8 cellular contexts compared by ENCODE assay signal in the genomic region with DNA sequence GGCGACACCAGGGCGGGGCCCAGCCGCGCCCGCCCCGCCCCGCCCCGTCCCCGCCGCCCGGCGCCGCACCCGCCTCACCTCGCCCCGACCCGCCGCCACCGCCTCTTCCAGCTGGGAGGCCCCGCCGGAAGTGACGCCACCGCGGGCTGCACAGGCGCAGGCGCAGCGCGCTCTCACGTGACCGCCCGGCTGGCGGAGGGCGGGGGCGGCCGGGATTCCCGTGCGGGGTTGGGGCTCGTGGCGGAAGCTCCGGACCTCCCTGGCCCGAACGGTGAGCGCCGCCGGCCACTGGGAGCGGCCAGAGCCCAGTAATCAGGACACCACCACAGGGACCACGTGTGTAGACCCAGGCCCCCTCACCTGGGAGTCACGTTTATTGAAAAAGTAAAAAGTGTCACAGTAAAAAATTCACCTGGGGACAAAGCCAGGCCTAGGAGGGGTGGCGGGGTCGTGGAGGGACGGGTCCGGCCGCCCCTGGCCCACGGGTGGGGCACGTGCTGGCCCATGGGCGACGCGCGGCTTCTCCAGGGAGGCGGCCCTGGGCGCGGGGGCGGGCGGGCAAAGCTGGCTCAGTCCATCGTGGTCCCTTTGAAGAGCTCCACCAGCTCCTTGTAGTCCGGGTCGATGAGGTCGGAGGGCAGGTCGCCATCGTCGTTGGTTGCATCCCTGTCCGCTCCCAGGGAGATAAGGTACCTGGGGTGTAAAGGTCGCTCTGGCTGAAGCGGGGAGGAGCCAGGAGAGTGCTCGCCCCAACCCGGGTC. TPM values are rescaled to one million over a fixed set of nuclear protein-coding genes. Genes with fewer than 3 reads are reported as not detected.
DNase-seq lines count a peak whose midpoint lies in the region; ATAC-seq lines count a peak whose summit lies in the region.

A gene with protein sequence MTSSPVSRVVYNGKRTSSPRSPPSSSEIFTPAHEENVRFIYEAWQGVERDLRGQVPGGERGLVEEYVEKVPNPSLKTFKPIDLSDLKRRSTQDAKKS (minus strand): TSS at position 132 of the 761 bp plus-strand sequence. CDS start 8,785 bp downstream, outside the sequence.

- H3K4me3 ChIP-seq in CD4-positive, CD25-positive, alpha-beta regulatory T cell (ENCODE audit: low read depth, low read length) = peak within 1 kb of the TSS; percentile 71
- H3K4me3 ChIP-seq in effector memory CD4-positive, alpha-beta T cell (ENCODE audit: insufficient read depth, low read depth, low read length, poor library complexity, severe bottlenecking) = peak within 1 kb of the TSS; percentile 57

- H3K27ac ChIP-seq in CD4-positive, CD25-positive, alpha-beta regulatory T cell (ENCODE audit: insufficient read depth, low read length, poor library complexity, severe bottlenecking) = peak within 1 kb of the TSS; percentile 92
- H3K27ac ChIP-seq in effector memory CD4-positive, alpha-beta T cell (ENCODE audit: insufficient read depth, low read length, poor library complexity, severe bottlenecking) = peak within 1 kb of the TSS; percentile 81

- H3K36me3 Mint-ChIP-seq in CD4-positive, CD25-positive, alpha-beta regulatory T cell = no peaks in the 10 kb centered on the region

- peak within 1 kb of the TSS; percentile 91 to 97 (median 95) for H3K4me3 Mint-ChIP-seq in CD4-positive, CD25-positive, alpha-beta regulatory T cell

- H3K9me3 ChIP-seq in CD4-positive, CD25-positive, alpha-beta regulatory T cell (ENCODE audit: control insufficient read depth in 2 of 2, low read length in 2 of 2) = no peaks in the 10 kb centered on the region
- H3K9me3 ChIP-seq in effector memory CD4-positive, alpha-beta T cell (ENCODE audit: control insufficient read depth, low read length) = no peaks in the 10 kb centered on the region

- H3K9me3 Mint-ChIP-seq in CD4-positive, CD25-positive, alpha-beta regulatory T cell = no peaks in the 10 kb centered on the region

- H3K27me3 Mint-ChIP-seq in CD4-positive, CD25-positive, alpha-beta regulatory T cell = no peaks in the 10 kb centered on the region

- H3K27ac Mint-ChIP-seq in CD4-positive, CD25-positive, alpha-beta regulatory T cell = peak within 1 kb of the TSS; percentile 88 to 98 (median 93)

- CTCF ChIA-PET in activated CD8-positive, alpha-beta memory T cell treated with anti-CD3 and anti-CD28 coated beads for 36 hours (lab: Charles Lee) = interaction anchor here (0.9 to 1.3 kb wide), 4 partner anchors 19 to 188 kb away, joined by 3 to 4 read pairs (median 3); partner anchors contain the start of gene P4HB

- peaks cover 24% of the 10 kb centered on the region for H3K4me1 ChIP-seq in CD4-positive, CD25-positive, alpha-beta regulatory T cell (ENCODE audit: control insufficient read depth, insufficient read depth, low read length, poor library complexity, severe bottlenecking)
- peaks cover 15% of the 10 kb centered on the region for H3K4me1 ChIP-seq in effector memory CD4-positive, alpha-beta T cell (ENCODE audit: control insufficient read depth, insufficient read depth, low read length, poor library complexity, severe bottlenecking)

- peaks cover 5 to 25% (median 11%) of the 10 kb centered on the region in 4 donors for H3K4me1 Mint-ChIP-seq in CD4-positive, CD25-positive, alpha-beta regulatory T cell

- H3K36me3 ChIP-seq in CD4-positive, CD25-positive, alpha-beta regulatory T cell (ENCODE audit: control insufficient read depth, insufficient read depth, low read length) = no peaks in the 10 kb centered on the region
- H3K36me3 ChIP-seq in effector memory CD4-positive, alpha-beta T cell (ENCODE audit: control insufficient read depth, insufficient read depth, low read length) = no peaks in the 10 kb centered on the region

- H3K27me3 ChIP-seq in CD4-positive, CD25-positive, alpha-beta regulatory T cell (ENCODE audit: control insufficient read depth, insufficient read depth, low read length) = no peaks in the 10 kb centered on the region
- no peaks in the 10 kb centered on the region for H3K27me3 ChIP-seq in effector memory CD4-positive, alpha-beta T cell (replicated peaks; ENCODE audit: control insufficient read depth, insufficient read depth, low read length, poor library complexity, severe bottlenecking)

- POLR2A ChIA-PET in activated CD8-positive, alpha-beta memory T cell treated with anti-CD3 and anti-CD28 coated beads for 36 hours (lab: Charles Lee) = interaction anchor here (0.5 to 2.5 kb wide), 11 partner anchors 9 to 130 kb away, joined by 3 to 20 read pairs (median 3); partner anchors contain the start of genes ARHGDIA, MRPL12 and P4HB

- peak; percentile 79 to 81 for ATAC-seq in CD4-positive, CD25-positive, alpha-beta regulatory T cell (ENCODE audit: low read depth in 2 of 2)
- ATAC-seq in GM19467 (IDR thresholded peaks at IDR 0.05; ENCODE audit: unreplicated experiment) = peak; percentile 76

- peak; percentile 91 to 95 (median 91) for DNase-seq in CD4-positive, CD25-positive, alpha-beta regulatory T cell
- DNase-seq in HT1080 (ENCODE audit: low read depth) = peak; percentile 80
- DNase-seq in NOMO-1 (lab: John Stamatoyannopoulos, UW; ENCODE audit: unreplicated experiment in 2 of 2) = peak; percentile 92 to 96
- DNase-seq in effector memory CD4-positive, alpha-beta T cell = peak; percentile 86 to 92 (median 91)
- DNase-seq in medulla oblongata (ENCODE audit: extremely low spot score) = peak; percentile 91
- DNase-seq in stimulated activated CD4-positive, alpha-beta T cell treated with anti-CD3 and anti-CD28 coated beads, TNF-alpha, amount 100 ng/mL, for 48 hours (ENCODE audit: low read depth in 3 of 3) = peak; percentile 93 to 98 (median 94)

RNA-seq across cellular contexts. Expression of the gene that starts here (rescaled TPM):
- 59.9 TPM for total RNA-seq in CD4-positive, CD25-positive, alpha-beta regulatory T cell
- polyA plus RNA-seq in CD4-positive, CD25-positive, alpha-beta regulatory T cell = 10 to 100 TPM; 58.1 to 93.2 (median 77.1) TPM
- 81.9 and 87.0 TPM in 2 replicates for total RNA-seq in HT1080 (2014; rRNA removed; shearing (Covaris generic))
- polyA plus RNA-seq in HT1080 (2015; cell fraction: cytosol; rRNA removed) = 60.7 and 93.4 TPM in 2 replicates
- 35.0 and 37.9 TPM in 2 replicates for polyA plus RNA-seq in HT1080 (2015; cell fraction: nucleus; rRNA removed)
- 10 to 100 TPM; 44.5 to 46.3 TPM for total RNA-seq in activated CD8-positive, alpha-beta memory T cell treated with anti-CD3 and anti-CD28 coated beads for 36 hours

Comparison
In these comparisons a context has a peak if more than half of its experiments do, and no peak if none do; other contexts are left out.
1. Peak in every context shown above with its lines: DNase-seq, ATAC-seq, H3K4me3 ChIP-seq and H3K27ac ChIP-seq.